1 cellular context compared by ENCODE assay signal in the genomic region with DNA sequence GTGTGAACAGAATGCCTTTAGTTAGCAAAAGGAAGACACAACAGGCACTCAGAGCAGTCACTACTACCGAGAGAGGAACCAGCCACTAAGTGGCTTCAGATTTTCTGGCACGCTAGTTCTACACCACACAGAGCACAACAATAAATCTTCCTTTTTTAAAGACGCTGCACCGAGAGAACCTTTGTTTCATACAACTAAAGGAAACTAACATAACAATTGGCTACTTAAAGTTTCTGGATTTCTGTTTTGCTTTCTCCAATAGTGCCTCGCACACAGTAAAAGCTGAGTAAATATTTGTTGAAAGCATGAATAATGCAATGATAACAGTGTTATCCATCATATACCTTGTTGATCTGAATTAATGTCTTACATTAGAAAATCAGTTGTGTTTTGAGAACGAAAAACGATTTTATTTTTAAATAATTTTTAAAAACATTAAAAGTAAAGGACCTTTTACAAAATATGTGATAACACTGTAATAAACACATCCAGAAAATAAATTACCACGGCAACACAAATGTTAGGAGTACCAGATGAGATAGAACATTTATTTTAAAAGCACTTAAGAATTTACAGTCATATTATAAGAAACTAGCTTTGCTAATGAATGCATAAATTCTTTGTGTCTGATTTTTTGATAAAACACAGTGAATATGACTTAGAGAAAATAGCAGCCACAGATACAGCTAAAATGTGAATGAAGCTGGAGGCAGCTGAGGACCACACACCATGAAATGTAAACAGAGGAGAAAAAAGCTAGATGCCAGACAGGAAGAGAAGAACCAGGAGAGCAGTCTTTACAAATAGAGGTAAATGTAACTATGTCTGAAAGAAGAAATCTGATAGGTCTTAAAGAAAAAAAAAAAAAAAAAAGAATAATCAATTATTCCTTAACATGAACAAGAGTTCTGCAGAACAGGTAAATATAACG.
TF ChIP-seq lines count a peak whose summit lies in the region.

No MANE protein-coding gene starts in this region.

TF ChIP-seq in SK-N-SH, 30 proteins besides CTCF, POLR2A, EP300 and RAD21 (continued from another document):
- TF ChIP-seq MEF2A (IDR thresholded peaks at IDR 0.05; ENCODE audit: borderline replicate concordance, low read depth), result no peak
- TF ChIP-seq POLR2AphosphoS5 (IDR thresholded peaks at IDR 0.05; ENCODE audit: low read depth, low read length), result no peak
- no peak for TF ChIP-seq TCF12 (IDR thresholded peaks at IDR 0.05)
- TF ChIP-seq YY1 (IDR thresholded peaks at IDR 0.05; ENCODE audit: low read depth), result no peak
- TF ChIP-seq GABPA (IDR thresholded peaks at IDR 0.05; ENCODE audit: low read depth), result no peak
- TF ChIP-seq FOXM1 (IDR thresholded peaks at IDR 0.05; ENCODE audit: low read depth), result no peak
